8 cellular contexts compared by ENCODE assay signal in the genomic region with DNA sequence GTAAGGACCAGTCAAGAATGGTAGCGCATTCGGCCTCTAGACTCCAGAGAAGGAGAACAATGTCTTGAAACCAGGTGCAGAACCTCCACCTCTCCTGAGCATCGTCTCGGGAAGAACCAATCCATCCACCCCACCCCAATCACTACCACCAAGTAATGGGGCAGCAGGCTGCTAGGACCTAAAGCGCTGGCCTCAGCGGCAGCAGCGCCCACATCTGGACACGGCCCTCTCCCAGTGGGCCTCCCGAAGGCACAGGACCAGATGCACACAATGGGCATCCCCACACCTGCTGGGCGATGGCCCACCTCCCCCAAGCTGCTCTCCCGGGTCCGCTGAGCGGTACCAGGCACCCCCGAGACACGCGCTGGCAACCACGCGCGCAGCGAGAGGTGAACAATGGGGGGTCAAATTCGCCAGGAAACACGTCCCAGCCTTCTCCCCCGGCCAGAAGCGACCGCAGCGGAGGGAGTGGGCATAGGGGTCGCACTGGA. TPM values are rescaled to one million over a fixed set of nuclear protein-coding genes. Genes with fewer than 3 reads are reported as not detected.
DNase-seq lines count a peak whose midpoint lies in the region; ATAC-seq, FAIRE-seq and TF ChIP-seq lines count a peak whose summit lies in the region.

No MANE protein-coding gene starts in this region.

- H3K4me3 Mint-ChIP-seq in endodermal cell, result peak overlapping the region; percentile 79

- peaks cover 43% of the 10 kb centered on the region for H3K27me3 Mint-ChIP-seq in endodermal cell (ENCODE audit: insufficient read depth)

- no peak overlapping the region for H2AK5ac ChIP-seq in mesenchymal stem cell (ENCODE audit: low read length, severe bottlenecking)

- H2BK15ac ChIP-seq in mesenchymal stem cell (ENCODE audit: low read depth, poor library complexity, severe bottlenecking), result no peak overlapping the region

- no peak overlapping the region for H3K27ac Mint-ChIP-seq in endodermal cell

- no peak for TF ChIP-seq POLR2A in tibial nerve (IDR thresholded peaks at IDR 0.05)
- TF ChIP-seq POLR2A in H54 (IDR thresholded peaks at IDR 0.05; ENCODE audit: low read depth, low read length), result no peak

- no peak for ATAC-seq in GM21381 (IDR thresholded peaks at IDR 0.05; ENCODE audit: unreplicated experiment)

- no peaks in the 10 kb centered on the region for H3K36me3 Mint-ChIP-seq in endodermal cell (ENCODE audit: low read depth)

- TF ChIP-seq EP300 in tibial nerve (IDR thresholded peaks at IDR 0.05), result peak in 1 of 2 donors; percentile 36

- H3K4me1 ChIP-seq in endodermal cell (ENCODE audit: control insufficient read depth, insufficient read depth, low read length) (no peaks in the 10 kb centered on the region), mesenchymal stem cell (ENCODE audit: control insufficient read depth, insufficient read depth, low read depth, low read length) (no peaks in the 10 kb centered on the region), tibial nerve (peaks cover 0 to 32% (median 0%) of the 10 kb centered on the region in 4 donors)

- H3K4ac ChIP-seq in mesenchymal stem cell (ENCODE audit: low read depth in 1 of 2, low read length in 2 of 2), result peak overlapping the region in 1 of 2 experiments; percentile 13

- H3K18ac ChIP-seq in mesenchymal stem cell (ENCODE audit: low read depth in 1 of 2, low read length in 2 of 2), result peak overlapping the region; percentile 45 to 67

- H3K79me1 ChIP-seq in mesenchymal stem cell (replicated peaks; ENCODE audit: low read length, poor library complexity, severe bottlenecking), result peaks cover 14% of the 10 kb centered on the region

- H3K9ac ChIP-seq in endodermal cell (ENCODE audit: extremely low read depth, low read length, poor library complexity, severe bottlenecking) (peak overlapping the region; percentile 35), mesenchymal stem cell (ENCODE audit: low read length) (peak overlapping the region; percentile 84)

- H3K4me3 ChIP-seq in endodermal cell (ENCODE audit: low read length) (peak overlapping the region; percentile 86), mesenchymal stem cell (ENCODE audit: insufficient read depth in 1 of 2, low read depth in 1 of 2, low read length in 2 of 2) (peak overlapping the region; percentile 78 to 94), tibial nerve (peak overlapping the region; percentile 60 to 92 (median 82))

- peak overlapping the region; percentile 95 for H2AFZ ChIP-seq in mesenchymal stem cell (ENCODE audit: low read depth, low read length)

- H3K27ac ChIP-seq in endodermal cell (ENCODE audit: low read depth, low read length) (no peak overlapping the region), mesenchymal stem cell (ENCODE audit: low read length, poor library complexity, severe bottlenecking) (no peak overlapping the region), tibial nerve (peak overlapping the region; percentile 71 to 89 (median 76))

- H2BK12ac ChIP-seq in mesenchymal stem cell (ENCODE audit: low read length in 2 of 2), result peak overlapping the region in 1 of 2 experiments; percentile 31

- no peaks in the 10 kb centered on the region for H3K9me3 Mint-ChIP-seq in endodermal cell

- H3K23ac ChIP-seq in mesenchymal stem cell (ENCODE audit: low read length in 2 of 2), result no peak overlapping the region

- H3K27me3 ChIP-seq in endodermal cell (ENCODE audit: control insufficient read depth, insufficient read depth, low read length, poor library complexity, severe bottlenecking) (peaks cover 30% of the 10 kb centered on the region), mesenchymal stem cell (ENCODE audit: control insufficient read depth in 1 of 2, insufficient read depth in 1 of 2, low read length in 2 of 2) (no peaks in the 10 kb centered on the region), tibial nerve (no peaks in the 10 kb centered on the region)

- no peak overlapping the region for H3K14ac ChIP-seq in mesenchymal stem cell (ENCODE audit: low read length in 2 of 2)

- H3K4me2 ChIP-seq in mesenchymal stem cell (ENCODE audit: low read length, poor library complexity, severe bottlenecking), result peak overlapping the region; percentile 79

- TF ChIP-seq CTCF in GM10266 (IDR thresholded peaks at IDR 0.05; ENCODE audit: control insufficient read depth, insufficient read depth, low read depth, missing control alignments) (no peak), endodermal cell (conservative IDR thresholded peaks at IDR 0.05) (no peak), tibial nerve (IDR thresholded peaks at IDR 0.05) (no peak)

- peak overlapping the region; percentile 45 for H4K8ac ChIP-seq in mesenchymal stem cell (ENCODE audit: low read length)

- H3K36me3 ChIP-seq in endodermal cell (ENCODE audit: control insufficient read depth, insufficient read depth, low read length), result no peaks in the 10 kb centered on the region
- H3K36me3 ChIP-seq in mesenchymal stem cell (ENCODE audit: control insufficient read depth in 1 of 2, insufficient read depth in 2 of 2, low read depth in 1 of 2, low read length in 2 of 2), result no peaks in the 10 kb centered on the region
- no peaks in the 10 kb centered on the region for H3K36me3 ChIP-seq in tibial nerve

- 0% methylated on average over 9 to 27 of the region's 27 CpGs for WGBS in endodermal cell (ENCODE audit: insufficient coverage in 1 of 2, insufficient read length in 1 of 2), 2 experiments
- under 1% methylated on average over 27 of the region's 27 CpGs for WGBS in mesenchymal stem cell
- WGBS in tibial nerve, 2 donors, result 0 to 2% methylated on average over 2 to 9 of the region's 27 CpGs

- no peak for FAIRE-seq in H54 (lab: Jason Lieb, UNC)

- peak; percentile 26 for DNase-seq in GM10266 (ENCODE audit: extremely low spot score)
- DNase-seq in NCI-H69 (lab: John Stamatoyannopoulos, UW), result peak; percentile 50
- peak; percentile 76 for DNase-seq in endodermal cell
- peak; percentile 42 for DNase-seq in mesenchymal stem cell
- DNase-seq in tibial nerve (ENCODE audit: low spot score in 2 of 2), result peak; percentile 16 to 24
- DNase-seq in NCI-H82 (lab: John Stamatoyannopoulos, UW), result no peak
- no peak for DNase-seq in H54 (ENCODE audit: insufficient read length, low spot score)

- H3K9me3 ChIP-seq in endodermal cell (ENCODE audit: control insufficient read depth, low read length) (no peaks in the 10 kb centered on the region), mesenchymal stem cell (ENCODE audit: control insufficient read depth, low read length) (no peaks in the 10 kb centered on the region), tibial nerve (no peaks in the 10 kb centered on the region)

- no peak overlapping the region for H4K91ac ChIP-seq in mesenchymal stem cell (ENCODE audit: low read length)

- no peak overlapping the region for H2BK5ac ChIP-seq in mesenchymal stem cell (ENCODE audit: low read depth, low read length, poor library complexity, severe bottlenecking)

- peaks cover 17% of the 10 kb centered on the region for H3K4me1 Mint-ChIP-seq in endodermal cell

- H2BK120ac ChIP-seq in mesenchymal stem cell (ENCODE audit: low read depth, low read length), result no peak overlapping the region

RNA-seq across cellular contexts. Expression of a gene that starts 0.6 kb away (rescaled TPM):
- total RNA-seq in endodermal cell (1 to 10 TPM; 5.2 to 6.5 TPM), tibial nerve (10 to 100 TPM; 12.9 to 19.3 (median 17.1) TPM)
- polyA plus RNA-seq in endodermal cell (2013, experiment 1 of 2), result 6.4 TPM
- polyA plus RNA-seq in endodermal cell (2013, experiment 2 of 2), result 6.5 TPM
- polyA plus RNA-seq in mesenchymal stem cell (2013, experiment 1 of 2), result 1.9 TPM
- 1.8 TPM for polyA plus RNA-seq in mesenchymal stem cell (2013, experiment 2 of 2)

Comparison
In these comparisons a context has a peak if more than half of its experiments do, and no peak if none do; other contexts are left out.
1. DNase-seq: peak in GM10266 (single experiment), NCI-H69 (single experiment), endodermal cell (single experiment), mesenchymal stem cell (single experiment) and tibial nerve (2 of 2); none in NCI-H82 (single experiment) and H54 (single experiment).
2. H3K27ac ChIP-seq: peak in tibial nerve (4 of 4); none in endodermal cell (single experiment) and mesenchymal stem cell (single experiment).
3. Peak in every context shown above with its lines, with median percentiles within 50 percentile points of each other: H3K4me3 ChIP-seq.